2 cellular contexts compared by ENCODE assay signal in the genomic region with DNA sequence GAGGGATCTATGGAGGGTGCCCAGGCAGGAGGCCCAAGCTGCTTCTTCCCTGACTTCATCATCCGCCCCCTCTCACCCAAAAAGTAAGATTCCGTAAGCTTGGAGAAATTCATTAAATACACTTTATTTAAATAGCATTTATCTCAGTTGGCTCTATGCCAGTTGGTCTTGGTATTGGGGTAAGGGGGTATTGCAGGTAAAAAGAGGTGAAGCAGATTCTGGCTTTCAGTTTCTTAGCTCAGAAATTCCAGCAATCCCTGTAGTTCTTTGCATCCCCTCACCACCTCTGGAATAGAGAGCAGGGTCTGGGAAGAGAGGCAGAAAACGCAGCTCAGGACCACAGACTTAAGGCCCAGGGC.
TF ChIP-seq lines count a peak whose summit lies in the region.

No MANE protein-coding gene starts in this region.

TF ChIP-seq in Ishikawa, 13 proteins besides CTCF, POLR2A, EP300 and RAD21:
- no peak for TF ChIP-seq YY1 (IDR thresholded peaks at IDR 0.05; ENCODE audit: low read depth)
- TF ChIP-seq NFIC (IDR thresholded peaks at IDR 0.05): peak; percentile 80

TF ChIP-seq in GM12878, 131 proteins besides CTCF, POLR2A, EP300 and RAD21:
- TF ChIP-seq SMAD1 (IDR thresholded peaks at IDR 0.05; ENCODE audit: low read depth, partially characterized antibody) (peak; percentile 19), ZZZ3 (IDR thresholded peaks at IDR 0.05; ENCODE audit: control insufficient read depth, insufficient read length, low read depth) (no peak)
TF ChIP-seq in GM12878: peak in this region for 1.
